ENCODE assay signal across 8 cellular contexts in the genomic region with DNA sequence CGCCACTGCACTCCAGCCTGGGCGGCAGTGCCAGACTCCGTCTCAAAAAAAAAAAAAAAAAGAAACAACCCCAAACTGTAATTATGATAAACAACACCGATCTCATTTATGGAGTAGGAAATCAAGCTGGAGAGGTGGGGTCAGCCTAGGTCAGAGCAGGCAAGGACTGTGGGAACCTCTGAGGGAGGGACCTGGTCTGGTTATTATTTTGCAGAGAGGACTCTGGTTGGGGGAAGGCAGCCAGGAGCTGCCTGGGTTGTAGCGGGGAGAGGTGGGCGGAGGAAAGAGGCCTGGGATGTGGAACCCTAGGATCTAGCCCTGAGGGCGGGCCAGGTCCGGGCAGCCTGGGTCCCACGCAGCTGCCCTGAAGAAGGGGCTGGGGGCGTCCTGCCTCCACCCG. TPM values are rescaled to one million over a fixed set of nuclear protein-coding genes. Genes with fewer than 3 reads are reported as not detected.
DNase-seq lines count a peak whose midpoint lies in the region; ATAC-seq and TF ChIP-seq lines count a peak whose summit lies in the region.

No MANE protein-coding gene starts in this region.

- peak; percentile 4 for DNase-seq in AG09319 (ENCODE audit: extremely low read depth, low read depth)
- DNase-seq in NCI-H2227 treated with DMSO at 0.1 percent for 48 hours (lab: John Stamatoyannopoulos, UW), result peak; percentile 72
- DNase-seq in central memory CD8-positive, alpha-beta T cell (ENCODE audit: low spot score in 2 of 2), result no peak
- DNase-seq in mesendoderm, result no peak

- no peak overlapping the region for H2BK120ac ChIP-seq in mesendoderm (ENCODE audit: low read depth, low read length)

- H3K4me3 Mint-ChIP-seq in central memory CD8-positive, alpha-beta T cell, result peak overlapping the region; percentile 61

- peaks cover 10% of the 10 kb centered on the region for H3K36me3 Mint-ChIP-seq in central memory CD8-positive, alpha-beta T cell (ENCODE audit: insufficient read depth)

- H3K4me2 ChIP-seq in mesendoderm (ENCODE audit: low read length), result peak overlapping the region; percentile 1

- H3K27me3 Mint-ChIP-seq in central memory CD8-positive, alpha-beta T cell, result peaks cover 9% of the 10 kb centered on the region

- peak overlapping the region; percentile 91 for H3K56ac ChIP-seq in mesendoderm (ENCODE audit: low read length)

- no peak overlapping the region for H2BK15ac ChIP-seq in mesendoderm (replicated peaks; ENCODE audit: low read depth)

- H3K9ac ChIP-seq in mesendoderm (ENCODE audit: low read length), result peak overlapping the region; percentile 45

- peak; percentile 14 for ATAC-seq in GM18907 (IDR thresholded peaks at IDR 0.05; ENCODE audit: unreplicated experiment)
- peak; percentile 29 for ATAC-seq in central memory CD8-positive, alpha-beta T cell (replicated peaks; ENCODE audit: extremely low read depth, poor library complexity, severe bottlenecking)
- no peak for ATAC-seq in HG02870 (IDR thresholded peaks at IDR 0.05; ENCODE audit: unreplicated experiment)
- ATAC-seq in HG03442 (IDR thresholded peaks at IDR 0.05; ENCODE audit: unreplicated experiment), result no peak

- no peak overlapping the region for H3K27ac ChIP-seq in mesendoderm (ENCODE audit: low read depth, low read length)
- H3K27ac ChIP-seq in urinary bladder (ENCODE audit: low read depth), result no peak overlapping the region

- H3K36me3 ChIP-seq in mesendoderm (ENCODE audit: control insufficient read depth, insufficient read depth, low read length) (no peaks in the 10 kb centered on the region), urinary bladder (ENCODE audit: insufficient read depth) (no peaks in the 10 kb centered on the region)

- no peak overlapping the region for H3K23ac ChIP-seq in mesendoderm (ENCODE audit: low read length)

- peak overlapping the region; percentile 60 for H3K4ac ChIP-seq in mesendoderm (ENCODE audit: low read depth, low read length)

- no peaks in the 10 kb centered on the region for H3K79me2 ChIP-seq in mesendoderm (ENCODE audit: control insufficient read depth, insufficient read depth, low read length)

- no peaks in the 10 kb centered on the region for H3K79me1 ChIP-seq in mesendoderm (ENCODE audit: low read length)

- no peaks in the 10 kb centered on the region for H3K9me3 Mint-ChIP-seq in central memory CD8-positive, alpha-beta T cell

- H3K27me3 ChIP-seq in mesendoderm (ENCODE audit: insufficient read depth, low read length, poor library complexity), result no peaks in the 10 kb centered on the region

- no CpG with 5 or more reads among the region's 11 CpGs for WGBS in mesendoderm (ENCODE audit: extremely low coverage, insufficient coverage, low lambda C conversion rate)
- WGBS in urinary bladder, result 9% methylated on average over 11 of the region's 11 CpGs

- peak overlapping the region; percentile 6 for H3K27ac Mint-ChIP-seq in central memory CD8-positive, alpha-beta T cell (ENCODE audit: low read depth)

- no peak overlapping the region for H3K4me3 ChIP-seq in mesendoderm (ENCODE audit: low read length)
- H3K4me3 ChIP-seq in urinary bladder (ENCODE audit: low read depth, low read length), result peak overlapping the region; percentile 58

- H3K4me1 Mint-ChIP-seq in central memory CD8-positive, alpha-beta T cell, result no peaks in the 10 kb centered on the region

- H4K5ac ChIP-seq in mesendoderm (ENCODE audit: low read length), result no peak overlapping the region

- no peak for TF ChIP-seq CTCF in AG09319 (IDR thresholded peaks at IDR 0.05; ENCODE audit: low read depth, low read length)

- no peak overlapping the region for H4K8ac ChIP-seq in mesendoderm (ENCODE audit: low read depth, low read length)

- peak overlapping the region; percentile 89 for H3K18ac ChIP-seq in mesendoderm (ENCODE audit: low read length)

- no peak overlapping the region for H2BK5ac ChIP-seq in mesendoderm (ENCODE audit: low read length)

- H3K4me1 ChIP-seq in mesendoderm (ENCODE audit: control insufficient read depth, low read depth, low read length), result no peaks in the 10 kb centered on the region
- H3K4me1 ChIP-seq in urinary bladder (ENCODE audit: insufficient read depth), result no peaks in the 10 kb centered on the region

- no peak overlapping the region for H2AK5ac ChIP-seq in mesendoderm (ENCODE audit: low read length)

RNA-seq across cellular contexts. Expression of gene HS3ST6, which starts 10.9 kb away (rescaled TPM):
- not detected for polyA plus RNA-seq in mesendoderm (2013, experiment 1 of 2)
- not detected for polyA plus RNA-seq in mesendoderm (2013, experiment 2 of 2)
- total RNA-seq in urinary bladder, result 1.8 TPM
- polyA plus RNA-seq in urinary bladder, result 1.6 TPM

RNA-seq across cellular contexts. Expression of gene MSRB1, which starts 13.9 kb away (rescaled TPM):
- 23.6 TPM for polyA plus RNA-seq in mesendoderm (2013, experiment 1 of 2)
- polyA plus RNA-seq in mesendoderm (2013, experiment 2 of 2), result 24.3 TPM
- 4.0 TPM for total RNA-seq in urinary bladder
- 107 TPM for polyA plus RNA-seq in urinary bladder

RNA-seq across cellular contexts. Expression of gene RPL3L, which starts 25.4 kb away (rescaled TPM):
- 0.08 TPM for polyA plus RNA-seq in mesendoderm (2013, experiment 1 of 2)
- 0.13 TPM for polyA plus RNA-seq in mesendoderm (2013, experiment 2 of 2)
- 1.2 TPM for total RNA-seq in urinary bladder
- polyA plus RNA-seq in urinary bladder, result not detected

RNA-seq across cellular contexts. Expression of gene NDUFB10, which starts 30.2 kb away (rescaled TPM):
- polyA plus RNA-seq in mesendoderm (2013, experiment 1 of 2), result 149 TPM
- polyA plus RNA-seq in mesendoderm (2013, experiment 2 of 2), result 156 TPM
- total RNA-seq in urinary bladder, result 71.2 TPM
- polyA plus RNA-seq in urinary bladder, result 308 TPM

RNA-seq across cellular contexts. Expression of gene RPS2, which starts 35.5 kb away (rescaled TPM):
- polyA plus RNA-seq in mesendoderm (2013, experiment 1 of 2), result 5,567 TPM
- 5,746 TPM for polyA plus RNA-seq in mesendoderm (2013, experiment 2 of 2)
- 888 TPM for total RNA-seq in urinary bladder
- 3,347 TPM for polyA plus RNA-seq in urinary bladder

Comparison
In these comparisons a context has a peak if more than half of its experiments do, and no peak if none do; other contexts are left out.
1. DNase-seq: peak in AG09319 (single experiment) and NCI-H2227 treated with DMSO at 0.1 percent for 48 hours (single experiment); none in central memory CD8-positive, alpha-beta T cell (0 of 2) and mesendoderm (single experiment).
2. ATAC-seq: peak in GM18907 (single experiment) and central memory CD8-positive, alpha-beta T cell (single experiment); none in HG02870 (single experiment) and HG03442 (single experiment).